ENCODE assay signal across 1 cellular context in the genomic region with DNA sequence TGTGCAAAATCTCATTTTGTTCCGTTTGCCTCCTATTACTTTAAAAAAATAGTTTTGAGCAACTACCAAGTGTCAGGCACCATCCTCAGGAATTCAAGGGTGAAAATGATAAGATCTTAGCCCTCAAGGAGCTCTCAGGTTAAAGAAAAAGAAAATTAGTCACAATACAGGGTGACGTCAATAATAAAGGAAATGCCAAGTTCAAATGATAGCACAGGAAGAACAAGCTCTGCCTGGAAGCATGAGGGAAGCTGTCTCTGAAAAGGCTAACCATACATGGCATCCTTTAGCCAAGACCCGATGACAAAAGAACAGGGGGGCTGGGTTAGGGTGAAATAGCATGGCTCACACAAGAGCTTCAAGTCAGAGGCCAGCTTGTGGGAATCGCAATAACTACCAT.
TF ChIP-seq lines count a peak whose summit lies in the region.

No MANE protein-coding gene starts in this region.

TF ChIP-seq in HepG2, 621 proteins besides CTCF, POLR2A, EP300 and RAD21:
- TF ChIP-seq NCOA1 (CRISPR knock-in tag; IDR thresholded peaks at IDR 0.05) (no peak), AKAP8 (CRISPR knock-in tag; IDR thresholded peaks at IDR 0.05) (no peak), ZNF614 (CRISPR knock-in tag; IDR thresholded peaks at IDR 0.05; ENCODE audit: borderline replicate concordance) (no peak), GZF1 (CRISPR knock-in tag; IDR thresholded peaks at IDR 0.05) (no peak), ZMAT5 (CRISPR knock-in tag; IDR thresholded peaks at IDR 0.05; ENCODE audit: borderline replicate concordance, low read depth) (no peak), SP4 (CRISPR knock-in tag; IDR thresholded peaks at IDR 0.05) (no peak), DMTF1 (CRISPR knock-in tag; IDR thresholded peaks at IDR 0.05) (no peak), ZNF781 (CRISPR knock-in tag; IDR thresholded peaks at IDR 0.05; ENCODE audit: borderline replicate concordance, not compliant biosample characterization) (no peak), AGO1 (IDR thresholded peaks at IDR 0.05; ENCODE audit: low read depth, low read length, poor library complexity, severe bottlenecking) (no peak), ZNF850 (CRISPR knock-in tag; conservative IDR thresholded peaks at IDR 0.05) (no peak), NPAS2 (CRISPR knock-in tag; IDR thresholded peaks at IDR 0.05; ENCODE audit: borderline replicate concordance) (no peak), ZBTB7A (CRISPR knock-in tag; IDR thresholded peaks at IDR 0.05) (no peak), GATAD1 (CRISPR knock-in tag; IDR thresholded peaks at IDR 0.05) (no peak), SIN3B (IDR thresholded peaks at IDR 0.05; ENCODE audit: low read length) (no peak), PPARG (CRISPR knock-in tag; conservative IDR thresholded peaks at IDR 0.05) (no peak)
